ENCODE assay signal across 25 cellular contexts in the genomic region with DNA sequence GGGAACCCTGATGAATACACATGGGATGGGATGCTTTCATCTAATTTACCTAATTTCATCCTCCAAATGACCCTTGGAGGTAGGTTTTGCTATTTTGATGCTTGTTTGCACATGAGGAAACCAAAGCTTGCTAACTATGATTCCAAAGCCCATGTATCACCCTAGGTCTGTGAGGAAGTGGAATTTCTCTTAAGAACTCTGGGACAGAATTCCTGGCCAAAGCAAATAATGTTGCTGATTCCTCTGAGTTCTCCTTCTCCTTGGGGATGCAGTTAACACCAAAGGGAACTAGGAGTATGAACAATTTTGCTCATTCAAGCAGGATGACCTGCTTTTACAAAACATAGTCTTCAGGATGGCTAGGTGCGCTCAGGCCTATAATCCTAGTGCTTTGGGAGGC.
A peak's percentile ranks its signal among the peaks of the same experiment; 100 is the strongest.
DNase-seq lines count a peak whose midpoint lies in the region; ATAC-seq, FAIRE-seq and TF ChIP-seq lines count a peak whose summit lies in the region.
"Had no signal": no experiment of that assay in that cellular context is flagged by ENCODE, and none has a peak within 500 bp of the region (broad histone marks: within the 10 kb centered on the region; RNA-seq: fewer than 3 reads in every experiment).

No MANE protein-coding gene starts in this region.

- H3K4me2 ChIP-seq in PC-9 (0 out of 2 replicates have a peak overlapping the region, but pooled peaks have one; percentile 25), astrocyte (ENCODE audit: low read length) (no peak overlapping the region)
- H3K4me2 ChIP-seq: A549; BLaER1 treated with 17β-estradiol and CSF1 and Interleukin-3, amounts not matched to agents 10 nM and 100 nM had no signal

- peaks cover 27% of the 10 kb centered on the region; the same call in 1 of the 2 replicates for H3F3A ChIP-seq in PC-9 (ENCODE audit: insufficient read depth, low read depth)

- DNase-seq in PC-9 = no peak
- peak; percentile 59 for DNase-seq in astrocyte (ENCODE audit: low read depth)
- peak; percentile 50 for DNase-seq in fibroblast of the aortic adventitia (ENCODE audit: low read depth)
- no peak for DNase-seq in NOMO-1 (lab: John Stamatoyannopoulos, UW; ENCODE audit: unreplicated experiment in 2 of 2)
- DNase-seq in CD8-positive, alpha-beta T cell = no peak
- DNase-seq: 8988T; ACHN; AML-193; BE2C; Calu3; CD4-positive, alpha-beta T cell; COR-L47; DMS53; DMS79 treated with DMSO at 0.1 percent for 48 hours; GM23248; H7; HCEC 1CT had no signal

- H3K27ac Mint-ChIP-seq in astrocyte (ENCODE audit: unreplicated experiment) = no peak overlapping the region
- no peak overlapping the region for H3K27ac Mint-ChIP-seq in CD8-positive, alpha-beta T cell
- H3K27ac Mint-ChIP-seq: CD14-positive monocyte; CD4-positive, alpha-beta T cell had no signal

- no peak overlapping the region for H3K9ac ChIP-seq in astrocyte (ENCODE audit: low read length)
- H3K9ac ChIP-seq: BLaER1 treated with 17β-estradiol and CSF1 and Interleukin-3, amounts not matched to agents 10 nM and 100 nM; GM23248 had no signal

- TF ChIP-seq CTCF in PC-9 (conservative IDR thresholded peaks at IDR 0.05) = no peak
- TF ChIP-seq CTCF in astrocyte (IDR thresholded peaks at IDR 0.05; ENCODE audit: insufficient read depth, low read depth, low read length) = no peak
- TF ChIP-seq CTCF in fibroblast of the aortic adventitia (IDR thresholded peaks at IDR 0.05; ENCODE audit: insufficient read depth, low read length) = no peak
- TF ChIP-seq CTCF in CD8-positive, alpha-beta T cell (IDR thresholded peaks at IDR 0.05) = no peak

- no peaks in the 10 kb centered on the region for H3K27me3 ChIP-seq in PC-9 (ENCODE audit: insufficient read depth, low read depth)
- no peaks in the 10 kb centered on the region for H3K27me3 ChIP-seq in astrocyte (ENCODE audit: insufficient read depth, low read length)
- no peaks in the 10 kb centered on the region for H3K27me3 ChIP-seq in thymus (ENCODE audit: control insufficient read depth, insufficient read depth)
- no peaks in the 10 kb centered on the region for H3K27me3 ChIP-seq in CD8-positive, alpha-beta T cell (ENCODE audit: insufficient read depth, low read length)
- H3K27me3 ChIP-seq: BE2C; BLaER1 treated with 17β-estradiol and CSF1 and Interleukin-3, amounts not matched to agents 10 nM and 100 nM had no signal

- no peaks in the 10 kb centered on the region for H3K79me2 ChIP-seq in PC-9 (ENCODE audit: low read depth)
- H3K79me2 ChIP-seq in astrocyte (ENCODE audit: insufficient read depth, low read length) = no peaks in the 10 kb centered on the region

- H3K9me3 ChIP-seq in PC-9 (ENCODE audit: insufficient read depth, low read depth) (no peaks in the 10 kb centered on the region), astrocyte (ENCODE audit: insufficient read depth, low read depth, low read length) (no peaks in the 10 kb centered on the region), thymus (ENCODE audit: control insufficient read depth) (no peaks in the 10 kb centered on the region)
- H3K9me3 ChIP-seq in CD8-positive, alpha-beta T cell (ENCODE audit: low read length) = no peaks in the 10 kb centered on the region
- H3K9me3 ChIP-seq: A549; BE2C; BLaER1 treated with 17β-estradiol and CSF1 and Interleukin-3, amounts not matched to agents 10 nM and 100 nM had no signal

- peaks cover 32% of the 10 kb centered on the region for H3K4me1 ChIP-seq in PC-9 (replicated peaks; ENCODE audit: insufficient read depth)
- H3K4me1 ChIP-seq in astrocyte (ENCODE audit: insufficient read depth, low read length) = peaks cover 10% of the 10 kb centered on the region
- H3K4me1 ChIP-seq in thymus (ENCODE audit: control insufficient read depth, insufficient read depth, low read length) = no peaks in the 10 kb centered on the region
- H3K4me1 ChIP-seq in CD8-positive, alpha-beta T cell (ENCODE audit: insufficient read depth, low read length) = no peaks in the 10 kb centered on the region
- H3K4me1 ChIP-seq: A549, BE2C had no signal

- no peaks in the 10 kb centered on the region for H3K4me1 Mint-ChIP-seq in astrocyte (ENCODE audit: low read depth, unreplicated experiment)
- H3K4me1 Mint-ChIP-seq in CD8-positive, alpha-beta T cell (ENCODE audit: low read depth) = no peaks in the 10 kb centered on the region
- H3K4me1 Mint-ChIP-seq: CD14-positive monocyte had no signal

- BruUV-seq in PC-9 (replicated peaks; lab: Mats Ljungman, UMichigan) = no TSS peak

- CTCF ChIA-PET in PC-9 (lab: Charles Lee) = no interaction called here
- CTCF ChIA-PET in CD8-positive, alpha-beta T cell (lab: Charles Lee) = no interaction called here

- H3K27ac ChIP-seq in PC-9 = no peak overlapping the region; the same call in 1 of the 2 replicates
- no peak overlapping the region for H3K27ac ChIP-seq in astrocyte (ENCODE audit: low read depth, low read length)
- H3K27ac ChIP-seq in thymus (ENCODE audit: low read depth) = peak overlapping the region; percentile 8
- H3K27ac ChIP-seq in CD8-positive, alpha-beta T cell (ENCODE audit: low read depth, low read length) = no peak overlapping the region
- H3K27ac ChIP-seq: A549; BLaER1 treated with 17β-estradiol and CSF1 and Interleukin-3, amounts not matched to agents 10 nM and 100 nM; GM23248 had no signal

- no peak for FAIRE-seq in astrocyte (lab: Jason Lieb, UNC)
- FAIRE-seq: A549, G401.6, GM12892, H1 had no signal

- H3K4me3 ChIP-seq in PC-9 = no peak overlapping the region
- no peak overlapping the region for H3K4me3 ChIP-seq in astrocyte (ENCODE audit: insufficient read depth, low read depth, low read length)
- no peak overlapping the region for H3K4me3 ChIP-seq in fibroblast of the aortic adventitia (ENCODE audit: low read depth, low read length)
- no peak overlapping the region for H3K4me3 ChIP-seq in thymus (ENCODE audit: low read length)
- H3K4me3 ChIP-seq in CD8-positive, alpha-beta T cell (ENCODE audit: low read depth, low read length) = no peak overlapping the region
- H3K4me3 ChIP-seq: A549; BLaER1 treated with 17β-estradiol and CSF1 and Interleukin-3, amounts not matched to agents 10 nM and 100 nM; GM23248 had no signal

- no peaks in the 10 kb centered on the region for H3K36me3 Mint-ChIP-seq in astrocyte (ENCODE audit: low read depth, unreplicated experiment)
- peaks cover 25% of the 10 kb centered on the region for H3K36me3 Mint-ChIP-seq in CD8-positive, alpha-beta T cell

- WGBS in thymus = 100% methylated on average over 1 of the region's 1 CpG

- no peak overlapping the region for H3K4me3 Mint-ChIP-seq in astrocyte (ENCODE audit: unreplicated experiment)
- H3K4me3 Mint-ChIP-seq in CD8-positive, alpha-beta T cell = no peak overlapping the region
- H3K4me3 Mint-ChIP-seq: CD14-positive monocyte; CD4-positive, alpha-beta T cell had no signal

- ATAC-seq in GM21528 (IDR thresholded peaks at IDR 0.05; ENCODE audit: low FRiP score, unreplicated experiment) = no peak
- no peak for ATAC-seq in CD8-positive, alpha-beta T cell
- ATAC-seq: A549 had no signal

- H3K36me3 ChIP-seq in PC-9 (ENCODE audit: low read depth) = no peaks in the 10 kb centered on the region
- H3K36me3 ChIP-seq in astrocyte (ENCODE audit: insufficient read depth, low read length) = no peaks in the 10 kb centered on the region
- no peaks in the 10 kb centered on the region for H3K36me3 ChIP-seq in thymus (ENCODE audit: control insufficient read depth, insufficient read depth)
- no peaks in the 10 kb centered on the region for H3K36me3 ChIP-seq in CD8-positive, alpha-beta T cell (ENCODE audit: insufficient read depth, low read length)
- H3K36me3 ChIP-seq: BE2C; BLaER1 treated with 17β-estradiol and CSF1 and Interleukin-3, amounts not matched to agents 10 nM and 100 nM had no signal

- H4K20me1 ChIP-seq in PC-9 (ENCODE audit: insufficient read depth) = no peaks in the 10 kb centered on the region
- H4K20me1 ChIP-seq in astrocyte (ENCODE audit: insufficient read depth, low read length) = peaks cover 9% of the 10 kb centered on the region

- POLR2A ChIA-PET in PC-9 (lab: Charles Lee; ENCODE audit: unreplicated experiment) = no interaction called here
- POLR2A ChIA-PET in CD8-positive, alpha-beta T cell (lab: Charles Lee) = no interaction called here

- peaks cover 7% of the 10 kb centered on the region for H3K27me3 Mint-ChIP-seq in astrocyte (ENCODE audit: low read depth, unreplicated experiment)
- H3K27me3 Mint-ChIP-seq in CD8-positive, alpha-beta T cell (ENCODE audit: low read depth) = no peaks in the 10 kb centered on the region
- H3K27me3 Mint-ChIP-seq: CD4-positive, alpha-beta T cell had no signal

- H3K9me3 Mint-ChIP-seq in astrocyte (ENCODE audit: unreplicated experiment) = no peaks in the 10 kb centered on the region
- H3K9me3 Mint-ChIP-seq in CD8-positive, alpha-beta T cell = no peaks in the 10 kb centered on the region
- H3K9me3 Mint-ChIP-seq: CD4-positive, alpha-beta T cell had no signal

- H3K9me2 ChIP-seq in PC-9 (ENCODE audit: insufficient read depth) = no peaks in the 10 kb centered on the region

- H2AFZ ChIP-seq in PC-9 = no peak overlapping the region
- H2AFZ ChIP-seq in astrocyte (ENCODE audit: low read depth, low read length) = no peak overlapping the region
- H2AFZ ChIP-seq: GM23248 had no signal

- intact Hi-C loops in PC-9 (cut with micrococcal nuclease; ENCODE audit: unreplicated experiment) = loop anchor here (5.0 kb wide), 1 partner anchor 52 kb away; no protein-coding TSS in a partner anchor
- intact Hi-C loops in CD8-positive, alpha-beta T cell (cut with DNase I, micrococcal nuclease) = no loop called here

Comparison
In these comparisons a context has a peak if more than half of its experiments do, and no peak if none do; other contexts are left out.
1. DNase-seq: peak in astrocyte (single experiment) and fibroblast of the aortic adventitia (single experiment); none in PC-9 (0 of 2), NOMO-1 (0 of 2) and CD8-positive, alpha-beta T cell (0 of 7).